In the genomic region with DNA sequence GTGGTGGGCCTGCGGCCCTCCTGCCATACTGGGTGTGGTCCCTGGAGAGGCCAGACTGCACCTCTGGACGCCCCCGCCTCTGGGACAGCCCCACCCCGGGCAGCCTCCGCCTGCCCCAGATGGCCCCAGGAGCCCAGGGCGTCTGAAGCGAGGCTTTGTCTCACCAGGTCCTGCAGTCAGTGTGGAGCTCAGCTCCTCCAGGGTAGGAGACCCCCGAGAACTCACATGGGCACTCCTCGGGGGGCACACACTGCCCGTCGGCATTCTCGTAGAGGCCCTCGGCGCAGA, we compare ENCODE assay signal across 12 cellular contexts. TPM values are rescaled to one million over a fixed set of nuclear protein-coding genes. Genes with fewer than 3 reads are reported as not detected.
"Had no signal": no experiment of that assay in that cellular context is flagged by ENCODE, and none has a peak within 500 bp of the region (broad histone marks: within the 10 kb centered on the region; RNA-seq: fewer than 3 reads in every experiment).

No MANE protein-coding gene starts in this region.

- DNase-seq: GM23248, GOT3, H7, HFFc6, IMR-90 had no signal

- H2AFZ ChIP-seq: GM23248 had no signal

- H3K4me2 ChIP-seq: KMS-11 had no signal

- H3K27ac ChIP-seq: GM23248, HL-60, KMS-11 had no signal

- ATAC-seq: HCT116, K562 had no signal

- H3K36me3 ChIP-seq: HAP-1 had no signal

- H3K4me1 ChIP-seq: HAP-1 had no signal

- H3K4me3 ChIP-seq: GM23248, HAP-1, K562 had no signal

- H3K9me3 ChIP-seq: HAP-1 had no signal

- H3K9ac ChIP-seq: GM23248, KMS-11 had no signal

RNA-seq across cellular contexts. Expression of a gene that starts 10.4 kb away (rescaled TPM):
- total RNA-seq: GM23248, H4, H7, HFFc6, HT1080, IMR-90, K562 had no signal
- polyA plus RNA-seq: GM23248, IMR-90, K562 had no signal

RNA-seq across cellular contexts. Expression of a gene that starts 48.6 kb away (rescaled TPM):
- total RNA-seq: GM23248, H4, H7, HT1080, IMR-90 had no signal
- polyA plus RNA-seq: GM23248, IMR-90 had no signal
